In the genomic region with DNA sequence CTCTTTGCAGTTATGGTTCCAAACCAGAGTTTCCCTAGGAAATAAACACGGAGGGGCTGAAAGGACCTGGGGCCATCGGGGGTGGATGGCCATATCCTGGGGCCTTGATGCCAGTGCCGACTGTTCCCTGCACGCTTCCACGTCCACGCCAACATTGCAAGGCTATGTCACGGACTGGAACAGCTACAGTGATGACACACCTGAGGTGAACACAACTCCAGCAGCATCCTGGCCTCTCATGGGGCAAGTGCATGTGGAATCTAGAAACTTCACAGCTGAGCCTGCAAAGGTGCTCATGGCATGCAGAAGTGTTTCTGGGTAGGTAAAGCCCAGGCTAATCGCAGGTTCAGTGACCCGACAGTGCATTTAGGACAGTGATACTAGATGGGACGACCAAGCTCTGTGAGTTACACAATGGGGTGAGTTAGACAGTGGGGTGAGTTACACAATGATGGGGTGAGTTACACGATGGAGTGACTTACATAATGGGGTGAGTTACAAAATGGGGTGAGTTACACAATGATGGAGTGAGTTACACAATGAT, we compare ENCODE assay signal across 26 cellular contexts. TPM values are rescaled to one million over a fixed set of nuclear protein-coding genes. Genes with fewer than 3 reads are reported as not detected.
DNase-seq lines count a peak whose midpoint lies in the region; ATAC-seq, FAIRE-seq and TF ChIP-seq lines count a peak whose summit lies in the region.
"Had no signal": no experiment of that assay in that cellular context is flagged by ENCODE, and none has a peak within 500 bp of the region (broad histone marks: within the 10 kb centered on the region; RNA-seq: fewer than 3 reads in every experiment).

No MANE protein-coding gene starts in this region.

- H3K9me3 Mint-ChIP-seq in CD14-positive monocyte (peaks cover 35 to 60% (median 48%) of the 10 kb centered on the region in 7 donors), HFFc6 (peaks cover 27% of the 10 kb centered on the region)
- H3K9me3 Mint-ChIP-seq in T-helper 2 cell treated with Interferon-gamma antibody and Interleukin-4, amounts not matched to agents 5 μg/mL and 100 μg/mL, for 36 hours: no peaks in the 10 kb centered on the region
- H3K9me3 Mint-ChIP-seq: endodermal cell had no signal

- peak; percentile 47 for FAIRE-seq in bronchial epithelial cell (lab: Jason Lieb, UNC)
- FAIRE-seq: colon, TTC549 had no signal

- peaks cover 7% of the 10 kb centered on the region for H3K4me1 Mint-ChIP-seq in CD14-positive monocyte
- peaks cover 53% of the 10 kb centered on the region for H3K4me1 Mint-ChIP-seq in HFFc6 (ENCODE audit: low read depth)
- H3K4me1 Mint-ChIP-seq in T-helper 2 cell treated with Interferon-gamma antibody and Interleukin-4, amounts not matched to agents 5 μg/mL and 100 μg/mL, for 36 hours (ENCODE audit: low read depth): peaks cover 2% of the 10 kb centered on the region
- H3K4me1 Mint-ChIP-seq: brain, endodermal cell, mesothelial cell of epicardium had no signal

- H2BK120ac ChIP-seq in neuronal stem cell (ENCODE audit: low read depth, low read length): no peak overlapping the region

- DNase-seq in CD14-positive monocyte (ENCODE audit: low spot score) (no peak), HFFc6 (no peak), bronchial epithelial cell (ENCODE audit: low read depth) (no peak), neuronal stem cell (ENCODE audit: low spot score) (no peak), mucosa of gallbladder (ENCODE audit: low spot score) (no peak), foreskin melanocyte (no peak)
- DNase-seq in T-helper 2 cell treated with Interferon-gamma antibody and Interleukin-4, amounts not matched to agents 5 μg/mL and 100 μg/mL, for 36 hours (ENCODE audit: low spot score): no peak
- DNase-seq: activated gamma-delta T cell treated with Interleukin-2 at 50 U/mL for 16 hours; H7; heart right ventricle; left ventricle myocardium inferior; NCI-H1048; NCI-H1930; NCI-H2227 treated with DMSO at 0.1 percent for 48 hours; nephron progenitor cell; stimulated activated naive CD4-positive, alpha-beta T cell treated with Interleukin-2 at 50 U/mL for 16 hours; tibial artery had no signal

- no peak overlapping the region for H3K23ac ChIP-seq in neuronal stem cell (ENCODE audit: low read depth, low read length, poor library complexity)

- intact Hi-C loops in CD14-positive monocyte (cut with micrococcal nuclease): no loop called here

- no peak overlapping the region for H3K4me2 ChIP-seq in neuronal stem cell (ENCODE audit: insufficient read depth, low read length, poor library complexity, severe bottlenecking)
- H3K4me2 ChIP-seq: KMS-11, smooth muscle cell had no signal

- no peaks in the 10 kb centered on the region for H3K79me1 ChIP-seq in neuronal stem cell (ENCODE audit: low read depth, low read length)

- H2BK15ac ChIP-seq in neuronal stem cell (ENCODE audit: low read length): no peak overlapping the region

- peak overlapping the region; percentile 74 for H3K18ac ChIP-seq in neuronal stem cell (ENCODE audit: low read length)

- no peaks in the 10 kb centered on the region for H3K4me1 ChIP-seq in neuronal stem cell (ENCODE audit: control insufficient read depth in 2 of 2, insufficient read depth in 1 of 2, low read depth in 1 of 2, low read length in 2 of 2)
- H3K4me1 ChIP-seq: heart right ventricle, left ventricle myocardium inferior, tibial artery had no signal

- no peak overlapping the region for H3K4ac ChIP-seq in neuronal stem cell (ENCODE audit: low read length)

- H3K27ac ChIP-seq in neuronal stem cell (replicated peaks; ENCODE audit: low read length): no peak overlapping the region
- H3K27ac ChIP-seq: C4-2B, heart right ventricle, KMS-11, left ventricle myocardium inferior, tibial artery had no signal

- no peak for ATAC-seq in GM18867 (IDR thresholded peaks at IDR 0.05; ENCODE audit: unreplicated experiment)

- H2AK5ac ChIP-seq in neuronal stem cell (ENCODE audit: low read depth, low read length): peak overlapping the region; percentile 11

- TF ChIP-seq CTCF in CD14-positive monocyte (IDR thresholded peaks at IDR 0.05) (no peak), HFFc6 (IDR thresholded peaks at IDR 0.05) (no peak), bronchial epithelial cell (IDR thresholded peaks at IDR 0.05; ENCODE audit: insufficient read depth, low read length, severe bottlenecking) (no peak)

- no peaks in the 10 kb centered on the region for H3K9me3 ChIP-seq in neuronal stem cell (replicated peaks in 1 of 2; ENCODE audit: control insufficient read depth in 2 of 2, insufficient read depth in 1 of 2, low read depth in 1 of 2, low read length in 2 of 2)
- H3K9me3 ChIP-seq: tibial artery had no signal

- H3K4me3 Mint-ChIP-seq in CD14-positive monocyte (no peak overlapping the region), HFFc6 (no peak overlapping the region)
- no peak overlapping the region for H3K4me3 Mint-ChIP-seq in T-helper 2 cell treated with Interferon-gamma antibody and Interleukin-4, amounts not matched to agents 5 μg/mL and 100 μg/mL, for 36 hours
- H3K4me3 Mint-ChIP-seq: brain, endodermal cell, mesothelial cell of epicardium, nephron progenitor cell had no signal

- H3K4me3 ChIP-seq in bronchial epithelial cell (ENCODE audit: low read depth, low read length) (no peak overlapping the region), neuronal stem cell (ENCODE audit: low read length in 2 of 2) (no peak overlapping the region)
- H3K4me3 ChIP-seq: heart right ventricle, left ventricle myocardium inferior, smooth muscle cell, tibial artery had no signal

- peak overlapping the region; percentile 67 for H4K8ac ChIP-seq in neuronal stem cell (ENCODE audit: low read depth, low read length)

- no CpG with 5 or more reads among the region's 11 CpGs for WGBS in neuronal stem cell (ENCODE audit: extremely low coverage in 2 of 2, insufficient read length in 2 of 2, insufficient replicate concordance in 1 of 2), 2 donors

- H3K36me3 Mint-ChIP-seq in CD14-positive monocyte: peaks cover 2 to 9% of the 10 kb centered on the region in 2 donors
- H3K36me3 Mint-ChIP-seq in HFFc6 (ENCODE audit: low read depth): peaks cover 40% of the 10 kb centered on the region
- no peaks in the 10 kb centered on the region for H3K36me3 Mint-ChIP-seq in T-helper 2 cell treated with Interferon-gamma antibody and Interleukin-4, amounts not matched to agents 5 μg/mL and 100 μg/mL, for 36 hours (ENCODE audit: low read depth)
- H3K36me3 Mint-ChIP-seq: brain, mesothelial cell of epicardium had no signal

- H4K91ac ChIP-seq in neuronal stem cell (ENCODE audit: low read depth, low read length, poor library complexity): no peak overlapping the region

- H3K27me3 Mint-ChIP-seq in CD14-positive monocyte (ENCODE audit: low read depth in 3 of 3) (peaks cover 12 to 19% (median 15%) of the 10 kb centered on the region in 3 donors), HFFc6 (ENCODE audit: insufficient read depth) (no peaks in the 10 kb centered on the region; the same call in none of the 2 replicates)
- peaks cover 24% of the 10 kb centered on the region for H3K27me3 Mint-ChIP-seq in T-helper 2 cell treated with Interferon-gamma antibody and Interleukin-4, amounts not matched to agents 5 μg/mL and 100 μg/mL, for 36 hours (ENCODE audit: low read depth)

- H2BK12ac ChIP-seq in neuronal stem cell (ENCODE audit: low read length): no peak overlapping the region

- H2AFZ ChIP-seq in neuronal stem cell (ENCODE audit: low read length): no peak overlapping the region

- peak overlapping the region; percentile 25 for H3K14ac ChIP-seq in neuronal stem cell (ENCODE audit: low read length)

- peak overlapping the region in 4 of 7 donors; percentile 3 to 92 (median 24) for H3K27ac Mint-ChIP-seq in CD14-positive monocyte
- H3K27ac Mint-ChIP-seq in HFFc6: peak overlapping the region; percentile 60
- no peak overlapping the region for H3K27ac Mint-ChIP-seq in T-helper 2 cell treated with Interferon-gamma antibody and Interleukin-4, amounts not matched to agents 5 μg/mL and 100 μg/mL, for 36 hours
- H3K27ac Mint-ChIP-seq: endodermal cell, mesothelial cell of epicardium, nephron progenitor cell had no signal

- H3K27me3 ChIP-seq in bronchial epithelial cell (ENCODE audit: control insufficient read depth, insufficient read depth, low read length) (no peaks in the 10 kb centered on the region), neuronal stem cell (ENCODE audit: control insufficient read depth in 3 of 3, insufficient read depth in 3 of 3, low read depth in 1 of 3, low read length in 3 of 3) (peaks cover 0 to 15% (median 2%) of the 10 kb centered on the region in 3 experiments)

- H3K36me3 ChIP-seq in bronchial epithelial cell (ENCODE audit: control insufficient read depth, insufficient read depth, low read length): no peaks in the 10 kb centered on the region
- no peaks in the 10 kb centered on the region for H3K36me3 ChIP-seq in neuronal stem cell (replicated peaks in 1 of 2; ENCODE audit: control insufficient read depth in 2 of 2, insufficient read depth in 2 of 2, low read length in 2 of 2)
- H3K36me3 ChIP-seq: heart right ventricle, left ventricle myocardium inferior, tibial artery had no signal

- H3K9ac ChIP-seq in neuronal stem cell (ENCODE audit: low read depth, low read length, poor library complexity): peak overlapping the region; percentile 10
- H3K9ac ChIP-seq: KMS-11 had no signal

- no peak overlapping the region for H2BK5ac ChIP-seq in neuronal stem cell (ENCODE audit: low read length)

RNA-seq across cellular contexts. Expression of a gene that starts 52.0 kb away (rescaled TPM):
- 1 to 10 TPM; 1.8 to 1.9 TPM for polyA plus RNA-seq in CD14-positive monocyte
- 100 to 1,000 TPM; 669 to 813 (median 715) TPM for total RNA-seq in HFFc6 (2021; fragmentation: NEBNext Ultra II Directional; extraction: Animal tissue kit (Norgen Biotek cat#: 25700))
- total RNA-seq in bronchial epithelial cell (41.3 and 70.0 TPM in 2 replicates), mucosa of gallbladder (118 TPM)
- 34.2 TPM for polyA plus RNA-seq in neuronal stem cell (2013, experiment 1 of 2)
- polyA plus RNA-seq in neuronal stem cell (2013, experiment 2 of 2): 33.8 TPM

RNA-seq across cellular contexts. Expression of a gene that starts 58.0 kb away (rescaled TPM):
- polyA plus RNA-seq in CD14-positive monocyte: under 1 TPM in 1 of 2 donors, not detected in 1; 0.05 TPM
- 1 to 10 TPM; 1.4 to 2.5 (median 2.0) TPM for total RNA-seq in HFFc6 (2021; fragmentation: NEBNext Ultra II Directional; extraction: Animal tissue kit (Norgen Biotek cat#: 25700))
- total RNA-seq in bronchial epithelial cell (not detected in 2 replicates), mucosa of gallbladder (11.8 TPM)
- 0.03 TPM for polyA plus RNA-seq in neuronal stem cell (2013, experiment 1 of 2)
- polyA plus RNA-seq in neuronal stem cell (2013, experiment 2 of 2): 0.04 TPM
- total RNA-seq: H7 had no signal
